In the genomic region with DNA sequence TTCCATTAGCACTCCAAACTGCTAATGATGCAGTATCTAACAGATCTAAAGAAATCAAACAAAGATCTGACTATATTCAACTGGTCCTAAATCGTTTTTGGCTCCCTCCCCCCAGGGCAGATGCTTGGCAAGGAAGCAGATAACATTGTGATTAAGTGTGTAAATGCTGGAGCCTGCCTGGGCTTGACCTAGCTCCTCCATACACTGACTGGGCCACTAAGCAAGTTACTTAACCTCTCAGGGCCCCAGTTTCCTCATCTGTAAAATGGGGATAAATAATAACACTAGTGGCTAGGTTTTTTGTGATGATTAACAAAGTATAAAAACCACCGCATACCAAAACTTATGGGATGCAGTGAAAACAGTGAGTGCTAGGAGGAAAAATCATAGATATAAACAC, we compare ENCODE assay signal across 19 cellular contexts. TPM values are rescaled to one million over a fixed set of nuclear protein-coding genes. Genes with fewer than 3 reads are reported as not detected.
A peak's percentile ranks its signal among the peaks of the same experiment; 100 is the strongest.
DNase-seq lines count a peak whose midpoint lies in the region; ATAC-seq and TF ChIP-seq lines count a peak whose summit lies in the region.
"Had no signal": no experiment of that assay in that cellular context is flagged by ENCODE, and none has a peak within 500 bp of the region (broad histone marks: within the 10 kb centered on the region; RNA-seq: fewer than 3 reads in every experiment).

No MANE protein-coding gene starts in this region.

- no peak overlapping the region for H3K9ac ChIP-seq in GM23248

- no peak for TF ChIP-seq CTCF in foreskin keratinocyte (conservative IDR thresholded peaks at IDR 0.05)

- DNase-seq in NCI-H526 (lab: John Stamatoyannopoulos, UW) (peak; percentile 25 to 47), NCI-H526 treated with DMSO at 0.1 percent for 48 hours (lab: John Stamatoyannopoulos, UW) (no peak), GM23248 (no peak), SW480 (ENCODE audit: low spot score) (peak; percentile 21), foreskin keratinocyte (peak; percentile 51 to 72), NCI-H774 (lab: John Stamatoyannopoulos, UW) (no peak)
- DNase-seq in stimulated activated naive CD4-positive, alpha-beta T cell treated with Interleukin-2 at 50 U/mL for 16 hours (lab: John Stamatoyannopoulos, UW), result no peak
- DNase-seq: Caco-2; CD4-positive, alpha-beta T cell; DMS79; KG1; MV-4-11; NCI-H2029; NCI-H345; NCI-H748 treated with DMSO at 0.1 percent for 48 hours; PC-3; RPMI8226; SJCRH30 had no signal

- H4K20me1 ChIP-seq in GM23248 (ENCODE audit: insufficient read depth), result no peaks in the 10 kb centered on the region

- H3K4me3 ChIP-seq in GM23248, result no peak overlapping the region
- H3K4me3 ChIP-seq: A549, SJCRH30 had no signal

- no peaks in the 10 kb centered on the region for H3K9me2 ChIP-seq in GM23248 (ENCODE audit: insufficient read depth)

- peaks cover 31% of the 10 kb centered on the region for H3F3A ChIP-seq in GM23248 (ENCODE audit: insufficient read depth)

- in situ Hi-C loops in GM23248 (cut with MboI), result no loop called here

- 50 to 52% methylated on average over 2 of the region's 2 CpGs for WGBS in GM23248 (ENCODE audit: low coverage in 1 of 2, low lambda C conversion rate in 2 of 2, missing lambda C conversion rate in 2 of 2), 2 experiments

- H3K36me3 ChIP-seq in GM23248 (ENCODE audit: low read depth), result no peaks in the 10 kb centered on the region
- H3K36me3 ChIP-seq: SJCRH30 had no signal

- H3K79me2 ChIP-seq in GM23248 (ENCODE audit: insufficient read depth), result no peaks in the 10 kb centered on the region

- no peak overlapping the region for H3K27ac ChIP-seq in GM23248
- H3K27ac ChIP-seq in foreskin keratinocyte, result no peak overlapping the region
- H3K27ac ChIP-seq: A549, SJCRH30 had no signal

- no peaks in the 10 kb centered on the region for H3K9me3 ChIP-seq in GM23248 (ENCODE audit: low read depth)
- H3K9me3 ChIP-seq: A549, Caco-2, SJCRH30 had no signal

- H3K27me3 ChIP-seq in GM23248 (replicated peaks; ENCODE audit: insufficient read depth), result no peaks in the 10 kb centered on the region
- no peaks in the 10 kb centered on the region for H3K27me3 ChIP-seq in foreskin keratinocyte
- H3K27me3 ChIP-seq: SJCRH30 had no signal

- H3K4me1 ChIP-seq in GM23248 (ENCODE audit: insufficient read depth), result peaks cover 28% of the 10 kb centered on the region
- H3K4me1 ChIP-seq in foreskin keratinocyte, result peaks cover 4% of the 10 kb centered on the region
- H3K4me1 ChIP-seq: Caco-2, SJCRH30 had no signal

- ATAC-seq in foreskin keratinocyte, result no peak
- ATAC-seq: A549, PC-3 had no signal

- H3K4me2 ChIP-seq in GM23248 (ENCODE audit: unreplicated experiment), result peak overlapping the region; percentile 33
- H3K4me2 ChIP-seq: A549 had no signal

- no peak overlapping the region for H2AFZ ChIP-seq in GM23248

RNA-seq across cellular contexts. Expression of a gene that starts 9.2 kb away (rescaled TPM):
- total RNA-seq in GM23248 (2014; rRNA removed; shearing (Covaris generic)), result 267 and 281 TPM in 2 replicates
- 380 and 396 TPM in 2 replicates for polyA plus RNA-seq in GM23248 (2016; fragmentation: Nextera tagmentation; extraction: Ambion mirVana)
- 78.2 and 78.4 TPM in 2 replicates for total RNA-seq in foreskin keratinocyte
- 56.9 and 61.8 TPM in 2 replicates for polyA plus RNA-seq in foreskin keratinocyte

Comparison
In these comparisons a context has a peak if more than half of its experiments do, and no peak if none do; other contexts are left out.
1. DNase-seq: peak in NCI-H526 (2 of 2), SW480 (single experiment) and foreskin keratinocyte (2 of 2); none in NCI-H526 treated with DMSO at 0.1 percent for 48 hours (single experiment), GM23248 (single experiment), stimulated activated naive CD4-positive, alpha-beta T cell treated with Interleukin-2 at 50 U/mL for 16 hours (single experiment) and NCI-H774 (single experiment).